Comparison of ENCODE assay signal across 1 cellular context in genomic region chr15:89761009-89761831, GRCh38.
A peak's percentile ranks its signal among the peaks of the same experiment; 100 is the strongest.
TF ChIP-seq lines count a peak whose summit lies in the region.

No MANE protein-coding gene starts in this region.

TF ChIP-seq in HepG2, 621 proteins besides CTCF, POLR2A, EP300 and RAD21 (continued from another document and continues in another):
- TF ChIP-seq ZFP1 (CRISPR knock-in tag; IDR thresholded peaks at IDR 0.05): no peak
- no peak for TF ChIP-seq ATF2 (CRISPR knock-in tag; IDR thresholded peaks at IDR 0.05)
- no peak for TF ChIP-seq ZNF33A (CRISPR knock-in tag; IDR thresholded peaks at IDR 0.05; ENCODE audit: borderline replicate concordance)
- TF ChIP-seq FOXO1 (CRISPR knock-in tag; IDR thresholded peaks at IDR 0.05): no peak
- no peak for TF ChIP-seq PBX3 (CRISPR knock-in tag; IDR thresholded peaks at IDR 0.05; ENCODE audit: borderline replicate concordance)
- TF ChIP-seq RXRA (CRISPR knock-in tag; IDR thresholded peaks at IDR 0.05): no peak
- no peak for TF ChIP-seq POGZ (CRISPR knock-in tag; IDR thresholded peaks at IDR 0.05)
- TF ChIP-seq ZNF737 (CRISPR knock-in tag; IDR thresholded peaks at IDR 0.05; ENCODE audit: borderline replicate concordance): no peak
- no peak for TF ChIP-seq NFIB (CRISPR knock-in tag; IDR thresholded peaks at IDR 0.05; ENCODE audit: borderline replicate concordance)
- no peak for TF ChIP-seq PTBP1 (IDR thresholded peaks at IDR 0.05; ENCODE audit: low read depth, low read length, poor library complexity, severe bottlenecking)
- no peak for TF ChIP-seq HNRNPK (IDR thresholded peaks at IDR 0.05; ENCODE audit: low read depth, low read length, poor library complexity, severe bottlenecking)
- no peak for TF ChIP-seq RNF2 (conservative IDR thresholded peaks at IDR 0.05; ENCODE audit: low read depth)
- TF ChIP-seq ZBTB33 (CRISPR knock-in tag; IDR thresholded peaks at IDR 0.05): no peak
- TF ChIP-seq FOSL2 (CRISPR knock-in tag; IDR thresholded peaks at IDR 0.05): no peak
- peak; percentile 28; the same call in 1 of the 2 replicates for TF ChIP-seq ZNF501 (CRISPR knock-in tag; IDR thresholded peaks at IDR 0.05)
- TF ChIP-seq YY1 (IDR thresholded peaks at IDR 0.05; ENCODE audit: insufficient read depth, insufficient replicate concordance, low read depth, low read length): no peak
- no peak for TF ChIP-seq CSRNP2 (CRISPR knock-in tag; conservative IDR thresholded peaks at IDR 0.05; ENCODE audit: low read depth)
- TF ChIP-seq AHR (CRISPR knock-in tag; IDR thresholded peaks at IDR 0.05): no peak
- TF ChIP-seq ZBTB1 (CRISPR knock-in tag; IDR thresholded peaks at IDR 0.05; ENCODE audit: borderline replicate concordance): no peak
- TF ChIP-seq KLF6 (CRISPR knock-in tag; IDR thresholded peaks at IDR 0.05): no peak
- TF ChIP-seq ZNF382 (CRISPR knock-in tag; IDR thresholded peaks at IDR 0.05; ENCODE audit: borderline replicate concordance): no peak
- no peak for TF ChIP-seq KAT8 (CRISPR knock-in tag; IDR thresholded peaks at IDR 0.05)
- TF ChIP-seq KDM1A (CRISPR knock-in tag; IDR thresholded peaks at IDR 0.05): no peak
- no peak for TF ChIP-seq HCFC1 (IDR thresholded peaks at IDR 0.05; ENCODE audit: low read depth, low read length)
- TF ChIP-seq HOXA7 (CRISPR knock-in tag; IDR thresholded peaks at IDR 0.05): no peak
- no peak for TF ChIP-seq HNRNPLL (IDR thresholded peaks at IDR 0.05; ENCODE audit: low read depth, low read length, poor library complexity, severe bottlenecking)
- no peak for TF ChIP-seq HOMEZ (CRISPR knock-in tag; IDR thresholded peaks at IDR 0.05; ENCODE audit: low read depth)
- no peak for TF ChIP-seq MED1 (CRISPR knock-in tag; IDR thresholded peaks at IDR 0.05)
- TF ChIP-seq ZNF816 (CRISPR knock-in tag; IDR thresholded peaks at IDR 0.05; ENCODE audit: borderline replicate concordance): no peak
- no peak for TF ChIP-seq DMAP1 (CRISPR knock-in tag; IDR thresholded peaks at IDR 0.05)
- TF ChIP-seq TFDP2 (CRISPR knock-in tag; IDR thresholded peaks at IDR 0.05): no peak
- TF ChIP-seq SNAI1 (CRISPR knock-in tag; IDR thresholded peaks at IDR 0.05; ENCODE audit: borderline replicate concordance): no peak
- no peak for TF ChIP-seq GLI4 (CRISPR knock-in tag; IDR thresholded peaks at IDR 0.05; ENCODE audit: borderline replicate concordance)
- TF ChIP-seq ZNF704 (CRISPR knock-in tag; IDR thresholded peaks at IDR 0.05; ENCODE audit: borderline replicate concordance): no peak
- no peak for TF ChIP-seq ZNF562 (CRISPR knock-in tag; IDR thresholded peaks at IDR 0.05; ENCODE audit: borderline replicate concordance)
- TF ChIP-seq ZNF580 (CRISPR knock-in tag; IDR thresholded peaks at IDR 0.05; ENCODE audit: borderline replicate concordance, low read depth): no peak
- no peak for TF ChIP-seq CENPBD1 (CRISPR knock-in tag; IDR thresholded peaks at IDR 0.05; ENCODE audit: borderline replicate concordance, low read depth)
- no peak for TF ChIP-seq SAP130 (CRISPR knock-in tag; IDR thresholded peaks at IDR 0.05; ENCODE audit: low read depth)
- no peak for TF ChIP-seq FOXM1 (CRISPR knock-in tag; IDR thresholded peaks at IDR 0.05)
- TF ChIP-seq TERF1 (CRISPR knock-in tag; IDR thresholded peaks at IDR 0.05): no peak
- TF ChIP-seq CBX1 (IDR thresholded peaks at IDR 0.05; ENCODE audit: low read depth): no peak
- TF ChIP-seq ZSCAN29 (CRISPR knock-in tag; conservative IDR thresholded peaks at IDR 0.05): 0 out of 2 replicates have a peak, but pooled peaks have one; percentile 77
- no peak for TF ChIP-seq HOXD1 (CRISPR knock-in tag; IDR thresholded peaks at IDR 0.05)
- no peak for TF ChIP-seq NAIF1 (CRISPR knock-in tag; IDR thresholded peaks at IDR 0.05; ENCODE audit: borderline replicate concordance)
- no peak for TF ChIP-seq MAFG (CRISPR knock-in tag; IDR thresholded peaks at IDR 0.05)
- peak; percentile 49; the same call in 1 of the 2 replicates for TF ChIP-seq ZNF687 (CRISPR knock-in tag; IDR thresholded peaks at IDR 0.05)
- no peak for TF ChIP-seq EZH2 (conservative IDR thresholded peaks at IDR 0.05; ENCODE audit: low read depth, low read length)
- TF ChIP-seq HES4 (CRISPR knock-in tag; IDR thresholded peaks at IDR 0.05; ENCODE audit: borderline replicate concordance): no peak
- no peak for TF ChIP-seq E2F1 (CRISPR knock-in tag; IDR thresholded peaks at IDR 0.05)
